2 cellular contexts compared by ENCODE assay signal in genomic region chr9:32796015-32796414, GRCh38. TPM values are rescaled to one million over a fixed set of nuclear protein-coding genes. Genes with fewer than 3 reads are reported as not detected.
"Had no signal": no experiment of that assay in that cellular context is flagged by ENCODE, and none has a peak within 500 bp of the region (broad histone marks: within the 10 kb centered on the region; RNA-seq: fewer than 3 reads in every experiment).

No MANE protein-coding gene starts in this region.

RNA-seq across cellular contexts. Expression of gene TMEM215, which starts 12.7 kb away (rescaled TPM):
- total RNA-seq: G401, GM12878 had no signal
- polyA plus RNA-seq: GM12878 had no signal
